8 cellular contexts compared by ENCODE assay signal in genomic region chr4:108060164-108060563, GRCh38.
DNase-seq lines count a peak whose midpoint lies in the region; ATAC-seq, FAIRE-seq and TF ChIP-seq lines count a peak whose summit lies in the region.

No MANE protein-coding gene starts in this region.

- peaks cover 23% of the 10 kb centered on the region for H3K36me3 Mint-ChIP-seq in activated CD4-positive, alpha-beta memory T cell treated with anti-CD3 and anti-CD28 coated beads for 36 hours

- peaks cover 43% of the 10 kb centered on the region for H3K4me1 Mint-ChIP-seq in activated CD4-positive, alpha-beta memory T cell treated with anti-CD3 and anti-CD28 coated beads for 36 hours (ENCODE audit: low read depth)

- H3K27me3 ChIP-seq in DND-41 (ENCODE audit: insufficient read depth, low read length, poor library complexity) (no peaks in the 10 kb centered on the region), Loucy (ENCODE audit: insufficient read depth, low read length, poor library complexity, severe bottlenecking) (no peaks in the 10 kb centered on the region), HepG2 (ENCODE audit: control insufficient read depth in 1 of 2, insufficient read depth in 2 of 2, low read length in 2 of 2) (no peaks in the 10 kb centered on the region; a peak in 1 of 5 replicates)

- 57% methylated on average over 5 of the region's 5 CpGs for WGBS in HepG2 (ENCODE audit: low lambda C conversion rate)

- H3K4me3 ChIP-seq in DND-41 (ENCODE audit: low read depth in 1 of 2, low read length in 2 of 2), result no peak overlapping the region
- no peak overlapping the region for H3K4me3 ChIP-seq in Loucy (ENCODE audit: low read length, poor library complexity, severe bottlenecking)
- H3K4me3 ChIP-seq in astrocyte of the spinal cord (ENCODE audit: low read depth, low read length), result no peak overlapping the region
- no peak overlapping the region for H3K4me3 ChIP-seq in HepG2 (replicated peaks in 1 of 3; ENCODE audit: insufficient read depth in 1 of 3, low read depth in 2 of 3, low read length in 3 of 3)

- H3K9me2 ChIP-seq in Loucy (replicated peaks; ENCODE audit: low read depth, low read length), result no peaks in the 10 kb centered on the region

- FAIRE-seq in HepG2 (lab: Jason Lieb, UNC), result no peak

- no peak overlapping the region for H3K4me3 Mint-ChIP-seq in activated CD4-positive, alpha-beta memory T cell treated with anti-CD3 and anti-CD28 coated beads for 36 hours

- H3K27ac ChIP-seq in DND-41 (ENCODE audit: low read length), result no peak overlapping the region
- H3K27ac ChIP-seq in HepG2 (ENCODE audit: extremely low read length, insufficient read depth, low read length), result no peak overlapping the region

- no peak overlapping the region for H2AFZ ChIP-seq in DND-41 (ENCODE audit: low read depth, low read length)
- H2AFZ ChIP-seq in Loucy (ENCODE audit: low read length), result no peak overlapping the region
- H2AFZ ChIP-seq in HepG2 (ENCODE audit: low read length), result no peak overlapping the region

- no peak overlapping the region for H3K4me2 ChIP-seq in DND-41 (ENCODE audit: insufficient read depth, low read length)
- no peak overlapping the region for H3K4me2 ChIP-seq in Loucy (ENCODE audit: low read depth, low read length, poor library complexity, severe bottlenecking)
- H3K4me2 ChIP-seq in HepG2 (ENCODE audit: low read depth, low read length), result no peak overlapping the region

- ATAC-seq in DND-41 (ENCODE audit: insufficient read depth, low read depth) (no peak), HepG2 (peak; percentile 42; the same call in 2 of the 3 replicates), HG03442 (IDR thresholded peaks at IDR 0.05; ENCODE audit: unreplicated experiment) (no peak), HG02798 (IDR thresholded peaks at IDR 0.05; ENCODE audit: poor library complexity, unreplicated experiment) (no peak)

- no peak for TF ChIP-seq RAD21 in HepG2 (CRISPR knock-in tag; IDR thresholded peaks at IDR 0.05)

- in situ Hi-C loops in astrocyte of the spinal cord (cut with HindIII; ENCODE audit: low sequenced_read_pairs) (no loop called here), HepG2 (cut with HindIII; ENCODE audit: extremely low pct_ligation_motif_present, low pct_unique_long_range_greater_than_20kb) (no loop called here)

- H4K20me1 ChIP-seq in DND-41 (ENCODE audit: insufficient read depth, low read length) (peaks cover 44% of the 10 kb centered on the region), Loucy (ENCODE audit: insufficient read depth, low read length, poor library complexity, severe bottlenecking) (no peaks in the 10 kb centered on the region), HepG2 (ENCODE audit: insufficient read depth, low read length) (no peaks in the 10 kb centered on the region)

- no peaks in the 10 kb centered on the region for H3K4me1 ChIP-seq in DND-41 (ENCODE audit: insufficient read depth, low read length)
- no peaks in the 10 kb centered on the region for H3K4me1 ChIP-seq in Loucy (ENCODE audit: insufficient read depth, low read length, poor library complexity, severe bottlenecking)
- H3K4me1 ChIP-seq in HepG2 (ENCODE audit: insufficient read depth, low read length), result peaks cover 8% of the 10 kb centered on the region; the same call in 1 of the 2 replicates

- H3K79me2 ChIP-seq in DND-41 (ENCODE audit: insufficient read depth, low read length), result peaks cover 79% of the 10 kb centered on the region
- H3K79me2 ChIP-seq in Loucy (ENCODE audit: insufficient read depth, low read length), result 0 out of 2 replicates have a peak, but pooled peaks cover 3% of the 10 kb centered on the region
- H3K79me2 ChIP-seq in HepG2 (ENCODE audit: insufficient read depth, low read length), result no peaks in the 10 kb centered on the region

- CTCF ChIA-PET in HepG2 (lab: Yijun Ruan, JAX; ENCODE audit: low intra/inter-chr PET ratio, low total read pairs), result no interaction called here
- CTCF ChIA-PET in activated CD4-positive, alpha-beta memory T cell treated with anti-CD3 and anti-CD28 coated beads for 36 hours (lab: Charles Lee), result interaction anchor here (0.9 to 2.2 kb wide), 5 partner anchors 30 to 513 kb away, joined by 3 to 10 read pairs (median 6); no protein-coding TSS in a partner anchor

- H3K27ac Mint-ChIP-seq in activated CD4-positive, alpha-beta memory T cell treated with anti-CD3 and anti-CD28 coated beads for 36 hours, result no peak overlapping the region

- H3F3A ChIP-seq in Loucy (ENCODE audit: low read depth), result no peaks in the 10 kb centered on the region

- DNase-seq in DND-41, result no peak
- peak; percentile 58 for DNase-seq in astrocyte of the spinal cord (ENCODE audit: low read depth, low spot score)
- peak; percentile 2 for DNase-seq in HepG2 (ENCODE audit: low spot score)
- DNase-seq in SKM-1 (lab: John Stamatoyannopoulos, UW; ENCODE audit: unreplicated experiment), result no peak
- no peak for DNase-seq in activated CD4-positive, alpha-beta memory T cell treated with anti-CD3 and anti-CD28 coated beads for 36 hours

- H3K9ac ChIP-seq in DND-41 (ENCODE audit: low read depth, low read length) (no peak overlapping the region), Loucy (ENCODE audit: low read depth, low read length, poor library complexity, severe bottlenecking) (no peak overlapping the region), HepG2 (ENCODE audit: insufficient read depth, low read depth, low read length) (no peak overlapping the region)

- H3K27me3 Mint-ChIP-seq in activated CD4-positive, alpha-beta memory T cell treated with anti-CD3 and anti-CD28 coated beads for 36 hours, result no peaks in the 10 kb centered on the region

- no peaks in the 10 kb centered on the region for H3K9me3 ChIP-seq in DND-41 (ENCODE audit: insufficient read depth, low read length, severe bottlenecking)
- H3K9me3 ChIP-seq in Loucy (ENCODE audit: insufficient read depth, low read depth, low read length), result no peaks in the 10 kb centered on the region
- no peaks in the 10 kb centered on the region for H3K9me3 ChIP-seq in HepG2 (ENCODE audit: low read length)

- TF ChIP-seq POLR2A in HepG2 (IDR thresholded peaks at IDR 0.05; ENCODE audit: insufficient read depth in 1 of 2, low read depth in 2 of 2, low read length in 2 of 2), result no peak

- POLR2A ChIA-PET in HepG2 (lab: Yijun Ruan, JAX), result no interaction called here
- POLR2A ChIA-PET in activated CD4-positive, alpha-beta memory T cell treated with anti-CD3 and anti-CD28 coated beads for 36 hours (lab: Charles Lee), result no interaction called here

- intact Hi-C loops in HepG2 (cut with micrococcal nuclease; ENCODE audit: unreplicated experiment), result loop anchor here (1.0 kb wide), 1 partner anchor 124 kb away; no protein-coding TSS in a partner anchor
- intact Hi-C loops in activated CD4-positive, alpha-beta memory T cell treated with anti-CD3 and anti-CD28 coated beads for 36 hours (cut with micrococcal nuclease), result no loop called here

- H3K36me3 ChIP-seq in DND-41 (ENCODE audit: insufficient read depth, low read length), result peaks cover 97% of the 10 kb centered on the region
- H3K36me3 ChIP-seq in Loucy (ENCODE audit: insufficient read depth, low read length), result peaks cover 93% of the 10 kb centered on the region
- H3K36me3 ChIP-seq in HepG2 (replicated peaks in 1 of 2; ENCODE audit: control insufficient read depth in 1 of 2, insufficient read depth in 2 of 2, low read length in 2 of 2), result no peaks in the 10 kb centered on the region

- H3K9me3 Mint-ChIP-seq in activated CD4-positive, alpha-beta memory T cell treated with anti-CD3 and anti-CD28 coated beads for 36 hours, result no peaks in the 10 kb centered on the region

- no peak for TF ChIP-seq EP300 in HepG2 (IDR thresholded peaks at IDR 0.05; ENCODE audit: low read depth in 2 of 2, low read length in 2 of 2)
- no peak for TF ChIP-seq EP300 in HepG2 (CRISPR knock-in tag; IDR thresholded peaks at IDR 0.05; ENCODE audit: borderline replicate concordance)

- no TSS peak for BruUV-seq in HepG2 (replicated peaks; lab: Mats Ljungman, UMichigan)

- TF ChIP-seq CTCF in DND-41 (IDR thresholded peaks at IDR 0.05; ENCODE audit: borderline replicate concordance, extremely low read depth, low read length, poor library complexity, severe bottlenecking) (peak; percentile 39), Loucy (conservative IDR thresholded peaks at IDR 0.05; ENCODE audit: low read length) (peak; percentile 25; the same call in 1 of the 2 replicates), astrocyte of the spinal cord (IDR thresholded peaks at IDR 0.05; ENCODE audit: low read depth, low read length) (peak; percentile 30), HepG2 (CRISPR knock-in tag; IDR thresholded peaks at IDR 0.05) (peak; percentile 30; the same call in 1 of the 2 replicates)

TF ChIP-seq in HepG2, 621 proteins besides CTCF, POLR2A, EP300 and RAD21:
- TF ChIP-seq FIP1L1 (IDR thresholded peaks at IDR 0.05; ENCODE audit: borderline replicate concordance, insufficient read depth, low read depth, low read length), result no peak
- TF ChIP-seq STAG1 (CRISPR knock-in tag; IDR thresholded peaks at IDR 0.05), result peak; percentile 51
- TF ChIP-seq, protein P1, sequence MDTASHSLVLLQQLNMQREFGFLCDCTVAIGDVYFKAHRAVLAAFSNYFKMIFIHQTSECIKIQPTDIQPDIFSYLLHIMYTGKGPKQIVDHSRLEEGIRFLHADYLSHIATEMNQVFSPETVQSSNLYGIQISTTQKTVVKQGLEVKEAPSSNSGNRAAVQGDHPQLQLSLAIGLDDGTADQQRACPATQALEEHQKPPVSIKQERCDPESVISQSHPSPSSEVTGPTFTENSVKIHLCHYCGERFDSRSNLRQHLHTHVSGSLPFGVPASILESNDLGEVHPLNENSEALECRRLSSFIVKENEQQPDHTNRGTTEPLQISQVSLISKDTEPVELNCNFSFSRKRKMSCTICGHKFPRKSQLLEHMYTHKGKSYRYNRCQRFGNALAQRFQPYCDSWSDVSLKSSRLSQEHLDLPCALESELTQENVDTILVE (CRISPR knock-in tag; IDR thresholded peaks at IDR 0.05), result no peak
TF ChIP-seq in HepG2: peak in this region for 1.

Comparison
In these comparisons a context has a peak if more than half of its experiments do, and no peak if none do; other contexts are left out.
1. DNase-seq: peak in astrocyte of the spinal cord (single experiment) and HepG2 (single experiment); none in DND-41 (single experiment), SKM-1 (single experiment) and activated CD4-positive, alpha-beta memory T cell treated with anti-CD3 and anti-CD28 coated beads for 36 hours (single experiment).
2. Peak in every context shown above with its lines, with median percentiles within 50 percentile points of each other: CTCF ChIP-seq.